Comparison of ENCODE assay signal across 14 cellular contexts in genomic region chr1:31702836-31703404, GRCh38. TPM values are rescaled to one million over a fixed set of nuclear protein-coding genes. Genes with fewer than 3 reads are reported as not detected.
DNase-seq lines count a peak whose midpoint lies in the region; ATAC-seq, FAIRE-seq and TF ChIP-seq lines count a peak whose summit lies in the region.
"Had no signal": no experiment of that assay in that cellular context is flagged by ENCODE, and none has a peak within 500 bp of the region (broad histone marks: within the 10 kb centered on the region; RNA-seq: fewer than 3 reads in every experiment).

No MANE protein-coding gene starts in this region.

- H3K36me3 ChIP-seq in left ventricle myocardium inferior (no peaks in the 10 kb centered on the region), H1 (ENCODE audit: control insufficient read depth in 2 of 4, insufficient read depth in 4 of 4, low read length in 3 of 4) (no peaks in the 10 kb centered on the region), muscle layer of duodenum (ENCODE audit: control insufficient read depth in 1 of 2, insufficient read depth in 2 of 2, low read length in 2 of 2) (peaks cover 6 to 12% of the 10 kb centered on the region in 2 donors)

- H3K23ac ChIP-seq in H1 (ENCODE audit: insufficient read length), result no peak overlapping the region

- no peak for TF ChIP-seq EP300 in H1 (IDR thresholded peaks at IDR 0.05; ENCODE audit: borderline replicate concordance in 1 of 2, low read depth in 2 of 2, low read length in 2 of 2)

- H3K79me2 ChIP-seq in H1 (ENCODE audit: control insufficient read depth in 1 of 2, insufficient read depth in 2 of 2, low read length in 2 of 2), result no peaks in the 10 kb centered on the region

- no peak overlapping the region for H3K4ac ChIP-seq in H1 (replicated peaks; ENCODE audit: insufficient read length, low read depth, low read length)

- H4K20me1 ChIP-seq in H1 (replicated peaks in 1 of 2; ENCODE audit: control insufficient read depth in 1 of 2, insufficient read depth in 2 of 2, low read length in 2 of 2), result no peaks in the 10 kb centered on the region

- H3K4me3 ChIP-seq in left ventricle myocardium inferior (peak overlapping the region; percentile 61), H1 (ENCODE audit: extremely low read depth in 1 of 4, insufficient read depth in 2 of 4, low read depth in 3 of 4, low read length in 4 of 4) (peak overlapping the region in 1 of 4 experiments; percentile 69; a peak in 1 of 8 replicates), muscle layer of duodenum (ENCODE audit: low read depth in 1 of 2, low read length in 2 of 2) (peak overlapping the region; percentile 61 to 67)

- no peaks in the 10 kb centered on the region for H3K79me1 ChIP-seq in H1 (ENCODE audit: low read depth, low read length)

- H4K8ac ChIP-seq in H1 (ENCODE audit: extremely low read depth, insufficient read depth, low read length), result no peak overlapping the region

- peak overlapping the region; percentile 45; the same call in 1 of the 2 replicates for H2BK12ac ChIP-seq in H1 (ENCODE audit: low read depth, low read length)

- H3K56ac ChIP-seq in H1 (replicated peaks; ENCODE audit: insufficient read length, low read depth, low read length), result no peak overlapping the region

- no peak for TF ChIP-seq RAD21 in H1 (IDR thresholded peaks at IDR 0.05 in 1 of 2, conservative IDR thresholded peaks at IDR 0.05 in 1 of 2; ENCODE audit: low read depth in 2 of 2, low read length in 2 of 2)

- H3K4me1 ChIP-seq in left ventricle myocardium inferior (peaks cover 58% of the 10 kb centered on the region), H1 (replicated peaks in 1 of 4; ENCODE audit: control insufficient read depth in 3 of 4, insufficient read depth in 4 of 4, low read length in 3 of 4) (peaks cover 15 to 35% (median 16%) of the 10 kb centered on the region in 4 experiments), muscle layer of duodenum (ENCODE audit: control insufficient read depth in 1 of 2, insufficient read depth in 2 of 2, low read length in 2 of 2) (peaks cover 22 to 62% of the 10 kb centered on the region in 2 donors)

- peak overlapping the region; percentile 73 for H3K27ac ChIP-seq in left ventricle myocardium inferior (replicated peaks)
- no peak overlapping the region for H3K27ac ChIP-seq in H1 (ENCODE audit: low read depth, low read length)
- H3K27ac ChIP-seq in muscle layer of duodenum (ENCODE audit: low read length), result peak overlapping the region; percentile 45

- no peak overlapping the region for H3K9ac ChIP-seq in H1 (replicated peaks in 1 of 4; ENCODE audit: extremely low read depth in 1 of 4, low read depth in 3 of 4, low read length in 3 of 4)

- H4K5ac ChIP-seq in H1 (ENCODE audit: insufficient read length, low read depth, low read length), result no peak overlapping the region

- no peak overlapping the region for H2AFZ ChIP-seq in H1 (ENCODE audit: low read length)

- H3K27me3 ChIP-seq in left ventricle myocardium inferior (ENCODE audit: low read depth) (peaks cover 9% of the 10 kb centered on the region), H1 (replicated peaks in 1 of 4; ENCODE audit: control insufficient read depth in 3 of 4, extremely low read depth in 1 of 4, insufficient read depth in 3 of 4, low read length in 3 of 4) (no peaks in the 10 kb centered on the region; a peak in 1 of 7 replicates), muscle layer of duodenum (ENCODE audit: low read depth, low read length) (peaks cover 3% of the 10 kb centered on the region)

- H2BK15ac ChIP-seq in H1 (ENCODE audit: low read length), result no peak overlapping the region

- TF ChIP-seq CTCF in left ventricle myocardium inferior (IDR thresholded peaks at IDR 0.05; ENCODE audit: borderline replicate concordance) (no peak), H1 (IDR thresholded peaks at IDR 0.05; ENCODE audit: control extremely low read depth in 1 of 3, insufficient read depth in 1 of 3, low read depth in 1 of 3, low read length in 3 of 3) (no peak)

- H3K4me2 ChIP-seq in H1 (ENCODE audit: insufficient read depth in 1 of 2, low read depth in 2 of 2, low read length in 2 of 2), result peak overlapping the region; percentile 70 to 78; a peak in 2 of 4 replicates

- WGBS in H1 (ENCODE audit: extremely low coverage in 1 of 2, insufficient coverage in 1 of 2, insufficient read length in 1 of 2, insufficient replicate concordance in 2 of 2, low coverage in 1 of 2, low lambda C conversion rate in 2 of 2, missing lambda C conversion rate in 1 of 2), 2 experiments, result 85% methylated on average over 8 of the region's 8 CpGs; no CpG with 5 or more reads in 1 of the 2 experiments

- no peak for FAIRE-seq in H1 (lab: Jason Lieb, UNC)
- FAIRE-seq in urothelium cell line (lab: Jason Lieb, UNC), result peak; percentile 96
- FAIRE-seq: A204.1 had no signal

- TF ChIP-seq POLR2A in H1 (IDR thresholded peaks at IDR 0.05; ENCODE audit: control extremely low read depth in 1 of 2, low read depth in 2 of 2, low read length in 2 of 2), result no peak

- CTCF ChIA-PET in H1 (lab: Charles Lee; ENCODE audit: partially characterized antibody), result interaction anchor here (0.8 to 8.1 kb wide), 15 partner anchors 12 to 154 kb away, joined by 3 to 108 read pairs (median 6); no protein-coding TSS in a partner anchor

- ATAC-seq in left cardiac atrium (no peak), HG03442 (IDR thresholded peaks at IDR 0.05; ENCODE audit: unreplicated experiment) (no peak)

- intact Hi-C loops in left ventricle myocardium inferior (cut with micrococcal nuclease) (no loop called here), left cardiac atrium (cut with DNase I) (loop anchor here in 1 of 2 donors (5.0 kb wide), 1 partner anchor 36 kb away; no protein-coding TSS in a partner anchor)

- H3K14ac ChIP-seq in H1 (ENCODE audit: insufficient read length), result no peak overlapping the region

- H2BK5ac ChIP-seq in H1 (ENCODE audit: low read depth, low read length), result no peak overlapping the region

- DNase-seq in left ventricle myocardium inferior (no peak), left cardiac atrium (no peak), H1 (ENCODE audit: low read depth in 1 of 2, low spot score in 2 of 2) (no peak), urothelium cell line (ENCODE audit: low spot score) (no peak), NCI-H774 (lab: John Stamatoyannopoulos, UW) (no peak), putamen (ENCODE audit: low spot score) (no peak)
- DNase-seq: activated CD4-positive, alpha-beta T cell treated with anti-CD3 and anti-CD28 coated beads for 48 hours; activated naive CD4-positive, alpha-beta T cell treated with anti-CD3 and anti-CD28 coated beads, Interleukin-2, amount 10 ng/mL, durations not matched to agents 7 days and 5 days; H7; NCI-H226; stimulated activated CD4-positive, alpha-beta T cell treated with anti-CD3 and anti-CD28 coated beads, Interleukin-12 subunit alpha, Interleukin-12 subunit beta, amount 100 ng/mL, for 4 hours had no signal

- POLR2A ChIA-PET in H1 (lab: Charles Lee; ENCODE audit: partially characterized antibody), result interaction anchor here (1.3 to 7.3 kb wide), 3 partner anchors 9 to 18 kb away, joined by 3 to 43 read pairs (median 11); no protein-coding TSS in a partner anchor

- no peak overlapping the region for H4K91ac ChIP-seq in H1 (replicated peaks; ENCODE audit: insufficient read length, low read length)

- H3K18ac ChIP-seq in H1 (ENCODE audit: extremely low read depth, low read length), result no peak overlapping the region

- 0 out of 2 replicates have a peak overlapping the region, but pooled peaks have one; percentile 8 for H2AK5ac ChIP-seq in H1 (ENCODE audit: low read depth, low read length)

- peaks cover 5% of the 10 kb centered on the region for H3K23me2 ChIP-seq in H1 (ENCODE audit: low read depth, low read length)

- H3K9me3 ChIP-seq in left ventricle myocardium inferior (replicated peaks), result no peaks in the 10 kb centered on the region
- H3K9me3 ChIP-seq in H1 (ENCODE audit: insufficient read depth in 2 of 2, low read depth in 1 of 2, low read length in 1 of 2), result no peaks in the 10 kb centered on the region
- no peaks in the 10 kb centered on the region for H3K9me3 ChIP-seq in muscle layer of duodenum (ENCODE audit: control insufficient read depth in 1 of 2, low read length in 2 of 2)

- H2BK120ac ChIP-seq in H1 (replicated peaks; ENCODE audit: low read depth, low read length), result no peak overlapping the region

- H2BK20ac ChIP-seq in H1 (ENCODE audit: low read length), result no peak overlapping the region

TF ChIP-seq in H1, 55 proteins besides CTCF, POLR2A, EP300 and RAD21 (continues in another document):
- TF ChIP-seq RBBP5 (IDR thresholded peaks at IDR 0.05; ENCODE audit: borderline replicate concordance, low read depth, low read length) (no peak), TCF12 (IDR thresholded peaks at IDR 0.05; ENCODE audit: low read depth, low read length) (no peak), HDAC6 (IDR thresholded peaks at IDR 0.05; ENCODE audit: low read depth, low read length) (no peak), CHD1 (IDR thresholded peaks at IDR 0.05; ENCODE audit: low read depth, low read length) (no peak), BCL11A (IDR thresholded peaks at IDR 0.05; ENCODE audit: low read depth in 2 of 2, low read length in 2 of 2) (no peak), YY1 (IDR thresholded peaks at IDR 0.05; ENCODE audit: low read depth, low read length) (no peak), CREB1 (IDR thresholded peaks at IDR 0.05) (no peak), EZH2 (IDR thresholded peaks at IDR 0.05; ENCODE audit: low read depth, low read length, severe bottlenecking) (no peak)

RNA-seq across cellular contexts. Expression of gene COL16A1, which starts 0.9 kb away (rescaled TPM):
- total RNA-seq in left ventricle myocardium inferior, result 18.3 TPM
- total RNA-seq in left cardiac atrium, result 10 to 100 TPM; 19.8 to 27.5 TPM
- 7.9 and 10.5 TPM in 2 replicates for total RNA-seq in H1 (2021; fragmentation: NEBNext Ultra II Directional; extraction: Animal tissue kit (Norgen Biotek cat#: 25700))
- 2.0 and 3.4 TPM in 2 replicates for polyA plus RNA-seq in H1 (2011; rRNA removed)
- 4.3 TPM for polyA plus RNA-seq in H1 (2011; cell fraction: cytosol; rRNA removed)
- 31.3 TPM for polyA plus RNA-seq in H1 (2011; cell fraction: nucleus; rRNA removed)
- polyA plus RNA-seq in H1 (2012, experiment 1 of 2), result 6.8 to 10.8 TPM (median 7.9 TPM) in 4 replicates
- polyA plus RNA-seq in H1 (2012, experiment 2 of 2), result 2.9 TPM
- 4.2 TPM for polyA plus RNA-seq in H1 (2013, experiment 1 of 2)
- polyA plus RNA-seq in H1 (2013, experiment 2 of 2), result 3.6 TPM
- polyA minus RNA-seq in H1 (2011; rRNA and poly(A)+ RNA removed), result 3.3 and 4.2 TPM in 2 replicates
- polyA minus RNA-seq in H1 (2011; cell fraction: cytosol; rRNA and poly(A)+ RNA removed), result 6.8 TPM
- polyA minus RNA-seq in H1 (2011; cell fraction: nucleus; rRNA and poly(A)+ RNA removed), result 8.7 TPM

RNA-seq across cellular contexts. Expression of gene PEF1, which starts 58.2 kb away (rescaled TPM):
- total RNA-seq in left ventricle myocardium inferior (36.4 TPM), left cardiac atrium (10 to 100 TPM; 32.3 to 44.7 TPM)
- total RNA-seq in H1 (2021; fragmentation: NEBNext Ultra II Directional; extraction: Animal tissue kit (Norgen Biotek cat#: 25700)), result 35.2 and 38.8 TPM in 2 replicates
- polyA plus RNA-seq in H1 (2011; rRNA removed), result 61.2 and 69.2 TPM in 2 replicates
- 51.1 TPM for polyA plus RNA-seq in H1 (2011; cell fraction: cytosol; rRNA removed)
- 50.9 TPM for polyA plus RNA-seq in H1 (2011; cell fraction: nucleus; rRNA removed)
- 32.7 to 43.6 TPM (median 41.6 TPM) in 4 replicates for polyA plus RNA-seq in H1 (2012, experiment 1 of 2)
- polyA plus RNA-seq in H1 (2012, experiment 2 of 2), result 65.6 TPM
- polyA plus RNA-seq in H1 (2013, experiment 1 of 2), result 30.8 TPM
- polyA plus RNA-seq in H1 (2013, experiment 2 of 2), result 31.1 TPM
- polyA minus RNA-seq in H1 (2011; rRNA and poly(A)+ RNA removed), result 63.3 and 65.6 TPM in 2 replicates
- 23.8 TPM for polyA minus RNA-seq in H1 (2011; cell fraction: cytosol; rRNA and poly(A)+ RNA removed)
- polyA minus RNA-seq in H1 (2011; cell fraction: nucleus; rRNA and poly(A)+ RNA removed), result 28.8 TPM
